ENCODE assay signal across 8 cellular contexts in genomic region chr10:97081621-97082235, GRCh38.
DNase-seq lines count a peak whose midpoint lies in the region; ATAC-seq and TF ChIP-seq lines count a peak whose summit lies in the region.

No MANE protein-coding gene starts in this region.

- no peak for TF ChIP-seq EP300 in transverse colon (IDR thresholded peaks at IDR 0.05; ENCODE audit: low read depth)

- no peaks in the 10 kb centered on the region for H3K9me3 ChIP-seq in transverse colon

- intact Hi-C loops in transverse colon (cut with DNase I; ENCODE audit: low total_unique reads): no loop called here

- no peak overlapping the region for H3K4me3 ChIP-seq in transverse colon

- no peak for ATAC-seq in GM19324 (IDR thresholded peaks at IDR 0.05; ENCODE audit: low FRiP score, unreplicated experiment)

- no peak overlapping the region for H3K27ac ChIP-seq in transverse colon

- no peak overlapping the region for H3K27ac Mint-ChIP-seq in mesothelial cell of epicardium

- in situ Hi-C loops in transverse colon (cut with MboI; ENCODE audit: low pct_ligation_motif_present in 1 of 4, low pct_unique_long_range_greater_than_20kb in 1 of 4, low sequenced_read_pairs in 3 of 4): loop anchor here in 1 of 4 donors (25.0 kb wide), 1 partner anchor 131 kb away; no protein-coding TSS in a partner anchor

- no peaks in the 10 kb centered on the region for H3K36me3 Mint-ChIP-seq in mesothelial cell of epicardium

- peaks cover 4% of the 10 kb centered on the region for H3K27me3 ChIP-seq in transverse colon

- peaks cover 71% of the 10 kb centered on the region for H3K27me3 Mint-ChIP-seq in mesothelial cell of epicardium (ENCODE audit: low read depth)

- 12 to 83% methylated on average over 1 to 6 of the region's 6 CpGs for WGBS in transverse colon (ENCODE audit: low coverage in 1 of 2), 2 donors

- TF ChIP-seq CTCF in mesothelial cell of epicardium (IDR thresholded peaks at IDR 0.05; ENCODE audit: unreplicated experiment) (peak; percentile 53), transverse colon (IDR thresholded peaks at IDR 0.05) (peak; percentile 35 to 59 (median 50))

- no peaks in the 10 kb centered on the region for H3K4me1 Mint-ChIP-seq in mesothelial cell of epicardium

- H3K9me3 Mint-ChIP-seq in mesothelial cell of epicardium: no peaks in the 10 kb centered on the region

- no peak overlapping the region for H3K4me3 Mint-ChIP-seq in mesothelial cell of epicardium

- H3K36me3 ChIP-seq in transverse colon: no peaks in the 10 kb centered on the region

- DNase-seq in EL: peak; percentile 45
- DNase-seq in Kasumi-1 (lab: John Stamatoyannopoulos, UW): peak; percentile 72 to 78
- DNase-seq in activated CD4-positive, alpha-beta T cell treated with anti-CD3 and anti-CD28 coated beads for 4 hours: peak; percentile 26 to 42
- DNase-seq in dermis blood vessel endothelial cell: peak; percentile 83
- DNase-seq in mesothelial cell of epicardium (ENCODE audit: low spot score in 2 of 2, unreplicated experiment in 2 of 2): peak; percentile 74 to 85
- peak; percentile 51 for DNase-seq in transverse colon
- DNase-seq in NCI-H345 (lab: John Stamatoyannopoulos, UW): no peak

- no peaks in the 10 kb centered on the region for H3K4me1 ChIP-seq in transverse colon

- TF ChIP-seq POLR2A in transverse colon (IDR thresholded peaks at IDR 0.05): no peak
